ENCODE assay signal across 8 cellular contexts in the genomic region with DNA sequence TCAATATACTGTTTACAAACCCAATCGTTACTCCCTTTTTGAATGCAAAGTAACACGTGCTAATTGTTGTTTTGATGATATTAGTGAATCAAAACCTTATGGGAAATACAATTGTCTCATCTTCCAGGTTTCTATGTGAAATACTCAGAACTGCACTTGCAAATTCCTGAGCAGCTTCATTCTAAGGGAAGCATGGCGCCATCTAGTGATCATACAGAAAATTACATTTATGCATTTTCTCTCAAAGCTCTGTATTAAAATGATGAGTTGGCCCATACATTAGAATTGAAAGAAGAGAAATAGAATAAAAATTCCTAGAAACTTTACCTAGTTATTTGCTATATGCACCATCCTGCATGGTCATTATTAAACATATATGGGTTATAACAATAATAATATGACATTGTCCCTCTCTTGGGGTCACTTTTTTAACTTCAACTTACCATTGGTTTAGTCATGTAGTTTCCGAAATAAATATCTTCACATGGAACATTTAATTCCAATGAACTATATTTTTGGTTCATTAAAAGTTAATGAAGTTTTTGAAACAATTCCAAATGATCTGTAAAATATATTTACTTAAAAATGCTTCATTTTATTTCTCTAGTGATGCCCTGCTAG.
DNase-seq lines count a peak whose midpoint lies in the region; ATAC-seq and TF ChIP-seq lines count a peak whose summit lies in the region.

No MANE protein-coding gene starts in this region.

- H3K27me3 Mint-ChIP-seq in Calu3 (ENCODE audit: unreplicated experiment) = no peaks in the 10 kb centered on the region

- H3K4me3 Mint-ChIP-seq in Calu3 (ENCODE audit: low read depth, unreplicated experiment) = no peak overlapping the region

- H3K36me3 ChIP-seq in brain microvascular endothelial cell (replicated peaks) (no peaks in the 10 kb centered on the region), left lung (no peaks in the 10 kb centered on the region)

- TF ChIP-seq CTCF in Calu3 (IDR thresholded peaks at IDR 0.05; ENCODE audit: unreplicated experiment) (peak; percentile 63), brain microvascular endothelial cell (IDR thresholded peaks at IDR 0.05; ENCODE audit: low read depth, low read length, missing control alignments) (peak; percentile 65), left lung (IDR thresholded peaks at IDR 0.05) (peak; percentile 61 to 89)

- H3K4me3 ChIP-seq in brain microvascular endothelial cell (ENCODE audit: low read depth, low read length) (no peak overlapping the region), left lung (no peak overlapping the region)

- BruUV-seq in Calu3 (replicated peaks; lab: Mats Ljungman, UMichigan) = no TSS peak

- H3K27ac ChIP-seq in brain microvascular endothelial cell (no peak overlapping the region), left lung (no peak overlapping the region)

- in situ Hi-C loops in brain microvascular endothelial cell (cut with HindIII; ENCODE audit: low pct_ligation_motif_present, low sequenced_read_pairs) = no loop called here

- no peaks in the 10 kb centered on the region for H3K36me3 Mint-ChIP-seq in Calu3 (ENCODE audit: insufficient read depth, unreplicated experiment)

- no peaks in the 10 kb centered on the region for H3K9me3 ChIP-seq in left lung

- CTCF ChIA-PET in Calu3 (lab: Charles Lee) = interaction anchor here (0.9 to 1.1 kb wide), 4 partner anchors 13 to 168 kb away, joined by 3 to 10 read pairs (median 6); no protein-coding TSS in a partner anchor

- DNase-seq in Calu3 = peak; percentile 9
- peak; percentile 34 for DNase-seq in H4 (ENCODE audit: low spot score)
- DNase-seq in NCI-H2196 (lab: John Stamatoyannopoulos, UW; ENCODE audit: unreplicated experiment) = peak; percentile 33
- peak; percentile 27 for DNase-seq in brain microvascular endothelial cell
- DNase-seq in left lung = no peak
- no peak for DNase-seq in ureter (ENCODE audit: low spot score)
- DNase-seq in activated CD8-positive, alpha-beta memory T cell treated with anti-CD3 and anti-CD28 coated beads for 24 hours = no peak

- ATAC-seq in left lung = peak; percentile 85
- ATAC-seq in HG02610 (IDR thresholded peaks at IDR 0.05; ENCODE audit: unreplicated experiment) = no peak

- H3K4me1 Mint-ChIP-seq in Calu3 (ENCODE audit: low read depth, unreplicated experiment) = no peaks in the 10 kb centered on the region

- no peaks in the 10 kb centered on the region for H3K4me1 ChIP-seq in left lung

- H3K27me3 ChIP-seq in brain microvascular endothelial cell (replicated peaks) = no peaks in the 10 kb centered on the region
- H3K27me3 ChIP-seq in left lung = no peaks in the 10 kb centered on the region

- no peaks in the 10 kb centered on the region for H3K9me3 Mint-ChIP-seq in Calu3 (ENCODE audit: low read depth, unreplicated experiment)

- no peak overlapping the region for H3K27ac Mint-ChIP-seq in Calu3 (ENCODE audit: unreplicated experiment)

- intact Hi-C loops in Calu3 (cut with micrococcal nuclease; ENCODE audit: unreplicated experiment) (loop anchor here (1.0 kb wide), 3 partner anchors 127 to 283 kb away; no protein-coding TSS in a partner anchor), left lung (cut with DNase I) (no loop called here)

Comparison
In these comparisons a context has a peak if more than half of its experiments do, and no peak if none do; other contexts are left out.
1. DNase-seq: peak in Calu3 (single experiment), H4 (single experiment), NCI-H2196 (single experiment) and brain microvascular endothelial cell (single experiment); none in left lung (0 of 2), ureter (single experiment) and activated CD8-positive, alpha-beta memory T cell treated with anti-CD3 and anti-CD28 coated beads for 24 hours (single experiment).
2. Peak in every context shown above with its lines, with median percentiles within 50 percentile points of each other: CTCF ChIP-seq.